Comparison of ENCODE assay signal across 14 cellular contexts in the genomic region with DNA sequence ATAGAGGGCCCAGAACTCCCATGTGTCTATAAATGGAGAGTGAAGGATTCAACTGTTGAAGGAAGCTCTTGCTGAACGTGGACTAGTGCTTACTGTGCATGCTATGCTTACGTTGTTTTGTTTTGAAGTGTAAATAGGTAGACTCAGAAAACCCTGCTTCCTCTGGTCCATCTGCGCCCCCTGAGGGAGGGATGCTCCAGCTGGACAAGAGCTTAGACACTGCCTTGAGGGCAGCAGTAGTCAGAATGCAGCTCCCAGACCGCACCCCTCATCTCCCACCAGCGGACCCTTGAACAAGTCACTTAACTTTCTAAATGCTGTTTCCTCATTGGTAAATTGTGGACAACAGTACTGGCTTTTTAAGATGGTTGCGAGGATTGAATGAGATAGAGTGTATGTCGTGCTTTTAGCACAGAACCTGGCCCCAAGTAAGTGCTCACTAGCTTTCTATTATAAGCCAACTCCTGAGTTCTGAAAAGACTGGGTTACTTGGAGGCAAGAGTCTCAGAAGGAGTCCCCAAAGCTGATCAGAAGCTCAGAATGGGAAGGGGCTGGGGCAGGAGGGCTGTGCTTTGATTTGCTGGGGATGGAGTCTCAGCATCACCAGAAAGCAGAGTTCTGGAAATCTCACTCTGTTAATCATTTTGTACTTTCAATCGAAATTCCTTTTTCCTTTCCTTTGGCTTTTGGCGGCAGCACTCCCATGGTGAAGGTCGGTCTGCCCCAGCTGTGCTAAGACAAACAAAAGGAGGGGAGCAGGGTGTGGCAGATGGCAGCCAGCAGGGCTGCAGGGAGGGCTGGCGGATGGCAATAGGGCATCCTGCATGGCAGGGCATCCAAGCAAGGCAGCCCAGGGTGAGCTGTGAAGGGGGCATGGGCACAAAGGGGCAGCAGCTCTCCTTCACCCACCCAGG. TPM values are rescaled to one million over a fixed set of nuclear protein-coding genes. Genes with fewer than 3 reads are reported as not detected.
A peak's percentile ranks its signal among the peaks of the same experiment; 100 is the strongest.
DNase-seq lines count a peak whose midpoint lies in the region; ATAC-seq, FAIRE-seq and TF ChIP-seq lines count a peak whose summit lies in the region.
"Had no signal": no experiment of that assay in that cellular context is flagged by ENCODE, and none has a peak within 500 bp of the region (broad histone marks: within the 10 kb centered on the region; RNA-seq: fewer than 3 reads in every experiment).

No MANE protein-coding gene starts in this region.

- H3K9me3 ChIP-seq in CD4-positive, alpha-beta memory T cell (ENCODE audit: control insufficient read depth in 1 of 2, low read length in 2 of 2) = no peaks in the 10 kb centered on the region
- no peaks in the 10 kb centered on the region for H3K9me3 ChIP-seq in esophagus muscularis mucosa
- no peaks in the 10 kb centered on the region for H3K9me3 ChIP-seq in gastrocnemius medialis

- no peak overlapping the region for H3K27ac ChIP-seq in CD4-positive, alpha-beta memory T cell (ENCODE audit: low read depth, low read length)
- no peak overlapping the region for H3K27ac ChIP-seq in esophagus muscularis mucosa (replicated peaks in 1 of 4)
- H3K27ac ChIP-seq in gastrocnemius medialis = no peak overlapping the region
- H3K27ac ChIP-seq: C4-2B, coronary artery had no signal

- peak overlapping the region in 1 of 8 donors; percentile 51 for H3K4me3 Mint-ChIP-seq in CD4-positive, alpha-beta memory T cell

- DNase-seq in Ammon's horn (ENCODE audit: low spot score) (peak; percentile 1), NCI-H524 (lab: John Stamatoyannopoulos, UW) (peak; percentile 39 to 60), esophagus muscularis mucosa (ENCODE audit: extremely low spot score) (peak; percentile 77), gastrocnemius medialis (no peak), RCC 7860 (ENCODE audit: low spot score) (no peak)
- DNase-seq in CD4-positive, alpha-beta memory T cell = no peak
- DNase-seq: GDM1, HCEC 1CT, hypothalamus, NCI-H2029 had no signal

- peaks cover 26 to 47% of the 10 kb centered on the region in 2 donors for H3K36me3 Mint-ChIP-seq in CD4-positive, alpha-beta memory T cell

- peak overlapping the region; percentile 34 to 84 (median 75) for H3K27ac Mint-ChIP-seq in CD4-positive, alpha-beta memory T cell

- intact Hi-C loops in CD4-positive, alpha-beta memory T cell (cut with micrococcal nuclease) = no loop called here
- intact Hi-C loops in esophagus muscularis mucosa (cut with DNase I) = no loop called here
- intact Hi-C loops in gastrocnemius medialis (cut with DNase I; ENCODE audit: low total_unique reads) = no loop called here

- CTCF ChIA-PET in CD4-positive, alpha-beta memory T cell (lab: Charles Lee; ENCODE audit: partially characterized antibody) = interaction anchor here (1.2 to 3.2 kb wide), 2 partner anchors 19 to 34 kb away, joined by 3 to 10 read pairs; no protein-coding TSS in a partner anchor

- POLR2A ChIA-PET in CD4-positive, alpha-beta memory T cell (lab: Charles Lee; ENCODE audit: partially characterized antibody) = interaction anchor here (0.6 to 4.4 kb wide), 6 partner anchors 9 to 212 kb away, joined by 3 to 32 read pairs (median 6); a partner anchor contains a TSS

- no peak overlapping the region for H3K4me3 ChIP-seq in CD4-positive, alpha-beta memory T cell (ENCODE audit: low read length in 2 of 2)
- H3K4me3 ChIP-seq in esophagus muscularis mucosa (no peak overlapping the region), gastrocnemius medialis (no peak overlapping the region)
- H3K4me3 ChIP-seq: coronary artery had no signal

- TF ChIP-seq CTCF in esophagus muscularis mucosa (IDR thresholded peaks at IDR 0.05) = no peak
- TF ChIP-seq CTCF in gastrocnemius medialis (IDR thresholded peaks at IDR 0.05 in 4 of 5, conservative IDR thresholded peaks at IDR 0.05 in 1 of 5) = no peak

- peaks cover 52% of the 10 kb centered on the region for H3K36me3 ChIP-seq in CD4-positive, alpha-beta memory T cell (ENCODE audit: insufficient read depth, low read length)
- peaks cover 30 to 42% (median 41%) of the 10 kb centered on the region in 4 donors for H3K36me3 ChIP-seq in esophagus muscularis mucosa
- H3K36me3 ChIP-seq in gastrocnemius medialis = peaks cover 5 to 32% of the 10 kb centered on the region in 2 donors

- no peak for TF ChIP-seq POLR2A in esophagus muscularis mucosa (IDR thresholded peaks at IDR 0.05; ENCODE audit: low read depth)
- no peak for TF ChIP-seq POLR2A in gastrocnemius medialis (IDR thresholded peaks at IDR 0.05)

- TF ChIP-seq EP300 in esophagus muscularis mucosa (IDR thresholded peaks at IDR 0.05) = no peak

- in situ Hi-C loops in gastrocnemius medialis (cut with MboI; ENCODE audit: low sequenced_read_pairs in 4 of 4) = no loop called here

- peaks cover 0 to 2% (median 0%) of the 10 kb centered on the region in 8 donors for H3K9me3 Mint-ChIP-seq in CD4-positive, alpha-beta memory T cell

- H3K27me3 ChIP-seq in CD4-positive, alpha-beta memory T cell (ENCODE audit: insufficient read depth, low read length) = no peaks in the 10 kb centered on the region
- peaks cover 6 to 37% (median 13%) of the 10 kb centered on the region in 4 donors for H3K27me3 ChIP-seq in esophagus muscularis mucosa
- H3K27me3 ChIP-seq in gastrocnemius medialis = peaks cover 22 to 35% (median 35%) of the 10 kb centered on the region in 3 donors

- WGBS in esophagus muscularis mucosa = 61% methylated on average over 11 of the region's 11 CpGs

- ATAC-seq in gastrocnemius medialis = no peak
- ATAC-seq in GM19328 (IDR thresholded peaks at IDR 0.05; ENCODE audit: unreplicated experiment) = no peak
- ATAC-seq: left lobe of liver had no signal

- H3K4me1 Mint-ChIP-seq in CD4-positive, alpha-beta memory T cell = peaks cover 14 to 32% (median 21%) of the 10 kb centered on the region in 4 donors

- no peaks in the 10 kb centered on the region for H3K27me3 Mint-ChIP-seq in CD4-positive, alpha-beta memory T cell

- H3K4me1 ChIP-seq in CD4-positive, alpha-beta memory T cell (ENCODE audit: insufficient read depth, low read length) = no peaks in the 10 kb centered on the region
- H3K4me1 ChIP-seq in esophagus muscularis mucosa (peaks cover 14 to 25% (median 21%) of the 10 kb centered on the region in 4 donors), gastrocnemius medialis (peaks cover 4 to 19% of the 10 kb centered on the region in 2 donors)

- FAIRE-seq in RCC 7860 (lab: Jason Lieb, UNC) = no peak

RNA-seq across cellular contexts. Expression of a gene that starts 15.6 kb away (rescaled TPM):
- total RNA-seq in CD4-positive, alpha-beta memory T cell = 10 to 100 TPM; 63.2 to 66.7 TPM
- 1 to 10 TPM; 3.2 to 8.6 TPM for polyA plus RNA-seq in CD4-positive, alpha-beta memory T cell
- 10 to 100 TPM in 1 of 4 donors, 1 to 10 TPM in 3; 2.5 to 11.2 (median 3.6) TPM for total RNA-seq in esophagus muscularis mucosa
- 1 to 10 TPM; 1.8 to 5.4 (median 3.7) TPM for total RNA-seq in gastrocnemius medialis

RNA-seq across cellular contexts. Expression of a gene that starts 21.9 kb away (rescaled TPM):
- total RNA-seq in CD4-positive, alpha-beta memory T cell = 10 to 100 TPM; 27.5 to 30.6 TPM
- 10 to 100 TPM; 37.5 to 76.2 TPM for polyA plus RNA-seq in CD4-positive, alpha-beta memory T cell
- 10 to 100 TPM; 34.3 to 45.1 (median 42.1) TPM for total RNA-seq in esophagus muscularis mucosa
- 10 to 100 TPM; 25.5 to 58.9 (median 32.2) TPM for total RNA-seq in gastrocnemius medialis

RNA-seq across cellular contexts. Expression of a gene that starts 29.0 kb away (rescaled TPM):
- total RNA-seq in CD4-positive, alpha-beta memory T cell = 100 to 1,000 TPM; 189 to 195 TPM
- polyA plus RNA-seq in CD4-positive, alpha-beta memory T cell = 10 to 100 TPM; 56.6 to 73.0 TPM
- total RNA-seq in esophagus muscularis mucosa (100 to 1,000 TPM; 139 to 223 (median 148) TPM), gastrocnemius medialis (100 to 1,000 TPM in 3 of 4 donors, 10 to 100 TPM in 1; 77.0 to 152 (median 106) TPM)

RNA-seq across cellular contexts. Expression of a gene that starts 29.1 kb away (rescaled TPM):
- 10 to 100 TPM; 44.4 to 48.3 TPM for total RNA-seq in CD4-positive, alpha-beta memory T cell
- 10 to 100 TPM; 85.0 to 99.7 TPM for polyA plus RNA-seq in CD4-positive, alpha-beta memory T cell
- total RNA-seq in esophagus muscularis mucosa = 10 to 100 TPM; 43.6 to 85.7 (median 71.3) TPM
- 10 to 100 TPM; 39.7 to 55.5 (median 47.4) TPM for total RNA-seq in gastrocnemius medialis

RNA-seq across cellular contexts. Expression of a gene that starts 31.9 kb away (rescaled TPM):
- total RNA-seq in CD4-positive, alpha-beta memory T cell = 10 to 100 TPM; 58.0 to 62.8 TPM
- 1 to 10 TPM; 3.7 to 8.9 TPM for polyA plus RNA-seq in CD4-positive, alpha-beta memory T cell
- total RNA-seq in esophagus muscularis mucosa (10 to 100 TPM in 2 of 4 donors, 1 to 10 TPM in 2; 5.6 to 16.9 (median 10.7) TPM), gastrocnemius medialis (10 to 100 TPM in 1 of 4 donors, 1 to 10 TPM in 3; 4.8 to 11.3 (median 7.9) TPM)

Comparison
In these comparisons a context has a peak if more than half of its experiments do, and no peak if none do; other contexts are left out.
1. DNase-seq: peak in Ammon's horn (single experiment), NCI-H524 (2 of 2) and esophagus muscularis mucosa (single experiment); none in CD4-positive, alpha-beta memory T cell (0 of 5), gastrocnemius medialis (0 of 2) and RCC 7860 (single experiment).
2. RNA of a gene that starts 15.6 kb away (total RNA-seq): 63.2 to 66.7 TPM in CD4-positive, alpha-beta memory T cell; 1.8 to 5.4 TPM in gastrocnemius medialis and 2.5 to 11.2 TPM in esophagus muscularis mucosa; every median in the first group is over 4 times any median in the second.